In the genomic region with DNA sequence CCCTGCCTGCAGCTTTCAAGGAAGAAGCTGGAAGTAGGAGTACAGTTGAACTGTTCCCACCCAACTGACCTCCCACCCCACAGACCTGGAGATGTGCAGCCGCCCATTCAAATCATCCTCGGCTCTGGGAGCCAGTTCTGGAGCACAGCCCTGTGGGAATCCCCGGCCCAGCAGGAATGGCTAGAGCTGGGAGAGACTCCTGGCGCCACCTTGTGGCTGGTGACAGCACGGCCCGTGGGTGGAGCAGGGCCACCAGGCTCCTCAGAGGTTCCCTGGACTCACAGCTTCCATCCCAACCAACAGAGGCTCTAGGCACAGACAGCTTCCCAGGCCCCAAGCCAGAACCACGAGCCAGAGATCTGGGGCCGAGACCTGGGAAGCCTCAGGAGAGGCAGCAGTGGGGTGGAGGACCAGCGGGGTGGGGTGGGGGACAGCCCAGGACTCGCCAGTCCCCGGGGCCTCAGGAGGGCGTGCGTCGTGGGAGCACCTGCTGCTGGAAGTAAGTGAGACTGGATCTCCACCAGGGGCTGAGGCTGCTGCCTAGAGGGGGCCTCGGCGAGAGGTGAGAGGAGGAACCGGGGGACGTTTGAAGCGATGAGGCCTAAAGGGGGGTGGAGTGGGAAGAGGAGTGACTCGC, we compare ENCODE assay signal across 8 cellular contexts. TPM values are rescaled to one million over a fixed set of nuclear protein-coding genes. Genes with fewer than 3 reads are reported as not detected.
DNase-seq lines count a peak whose midpoint lies in the region; ATAC-seq and TF ChIP-seq lines count a peak whose summit lies in the region.

No MANE protein-coding gene starts in this region.

- H3K4me1 ChIP-seq in GM23248 (ENCODE audit: insufficient read depth) (peaks cover 7% of the 10 kb centered on the region; the same call in 1 of the 2 replicates), lower lobe of right lung (no peaks in the 10 kb centered on the region)

- no peak overlapping the region for H3K4me2 ChIP-seq in GM23248 (ENCODE audit: unreplicated experiment)

- peaks cover 6% of the 10 kb centered on the region for H3K79me2 ChIP-seq in GM23248 (ENCODE audit: insufficient read depth)

- 42 to 59% methylated on average over 10 to 19 of the region's 20 CpGs for WGBS in GM23248 (ENCODE audit: low coverage in 1 of 2, low lambda C conversion rate in 2 of 2, missing lambda C conversion rate in 2 of 2), 2 experiments

- TF ChIP-seq CTCF in AG09309 (IDR thresholded peaks at IDR 0.05; ENCODE audit: control insufficient read depth, insufficient read depth, low read depth, low read length, missing control alignments) (peak; percentile 97), lower lobe of right lung (IDR thresholded peaks at IDR 0.05) (peak; percentile 86)

- DNase-seq in AG09309 (ENCODE audit: low read depth), result no peak
- DNase-seq in GM23248, result peak; percentile 86
- DNase-seq in NCI-H226, result peak; percentile 58
- DNase-seq in activated CD4-positive, alpha-beta T cell treated with anti-CD3 and anti-CD28 coated beads, Interleukin-2, amount 50 U/mL, for 48 hours, result peak; percentile 80 to 83
- peak; percentile 95 for DNase-seq in ecto neural progenitor cell (ENCODE audit: low spot score)
- DNase-seq in lower lobe of right lung, result peak; percentile 84
- peak; percentile 35 to 70 (median 43) for DNase-seq in stimulated activated CD4-positive, alpha-beta T cell treated with anti-CD3 and anti-CD28 coated beads, TNF-alpha, amount 100 ng/mL, for 24 hours (ENCODE audit: low read depth in 3 of 3)

- intact Hi-C loops in lower lobe of right lung (cut with DNase I), result loop anchor here (5.0 kb wide), 1 partner anchor 106 kb away; no protein-coding TSS in a partner anchor

- H3K27me3 ChIP-seq in GM23248 (replicated peaks; ENCODE audit: insufficient read depth) (no peaks in the 10 kb centered on the region), lower lobe of right lung (ENCODE audit: low read depth) (no peaks in the 10 kb centered on the region)

- in situ Hi-C loops in GM23248 (cut with MboI), result loop anchor here (25.0 kb wide), 1 partner anchor 106 kb away; no protein-coding TSS in a partner anchor

- H3K36me3 ChIP-seq in GM23248 (ENCODE audit: low read depth) (0 out of 2 replicates have a peak, but pooled peaks cover 4% of the 10 kb centered on the region), lower lobe of right lung (peaks cover 78% of the 10 kb centered on the region)

- H2AFZ ChIP-seq in GM23248, result no peak overlapping the region

- H3F3A ChIP-seq in GM23248 (ENCODE audit: insufficient read depth), result no peaks in the 10 kb centered on the region

- no peak overlapping the region for H3K9ac ChIP-seq in GM23248

- ATAC-seq in lower lobe of right lung (peak; percentile 93 to 94), GM21360 (IDR thresholded peaks at IDR 0.05; ENCODE audit: unreplicated experiment) (no peak)

- no peaks in the 10 kb centered on the region for H3K9me2 ChIP-seq in GM23248 (ENCODE audit: insufficient read depth)

- H4K20me1 ChIP-seq in GM23248 (ENCODE audit: insufficient read depth), result no peaks in the 10 kb centered on the region

- H3K27ac ChIP-seq in GM23248 (no peak overlapping the region), lower lobe of right lung (no peak overlapping the region)

- H3K9me3 ChIP-seq in GM23248 (ENCODE audit: low read depth) (no peaks in the 10 kb centered on the region), lower lobe of right lung (no peaks in the 10 kb centered on the region)

- no peak overlapping the region for H3K4me3 ChIP-seq in AG09309 (ENCODE audit: control insufficient read depth, low read depth, low read length)
- H3K4me3 ChIP-seq in GM23248, result no peak overlapping the region
- H3K4me3 ChIP-seq in lower lobe of right lung, result no peak overlapping the region

RNA-seq across cellular contexts. Expression of a gene that starts 43.4 kb away (rescaled TPM):
- 42.8 and 47.2 TPM in 2 replicates for total RNA-seq in GM23248 (2014; rRNA removed; shearing (Covaris generic))
- polyA plus RNA-seq in GM23248 (2016; fragmentation: Nextera tagmentation; extraction: Ambion mirVana), result 42.8 and 48.2 TPM in 2 replicates
- 23.0 TPM for total RNA-seq in lower lobe of right lung
